In the genomic region with DNA sequence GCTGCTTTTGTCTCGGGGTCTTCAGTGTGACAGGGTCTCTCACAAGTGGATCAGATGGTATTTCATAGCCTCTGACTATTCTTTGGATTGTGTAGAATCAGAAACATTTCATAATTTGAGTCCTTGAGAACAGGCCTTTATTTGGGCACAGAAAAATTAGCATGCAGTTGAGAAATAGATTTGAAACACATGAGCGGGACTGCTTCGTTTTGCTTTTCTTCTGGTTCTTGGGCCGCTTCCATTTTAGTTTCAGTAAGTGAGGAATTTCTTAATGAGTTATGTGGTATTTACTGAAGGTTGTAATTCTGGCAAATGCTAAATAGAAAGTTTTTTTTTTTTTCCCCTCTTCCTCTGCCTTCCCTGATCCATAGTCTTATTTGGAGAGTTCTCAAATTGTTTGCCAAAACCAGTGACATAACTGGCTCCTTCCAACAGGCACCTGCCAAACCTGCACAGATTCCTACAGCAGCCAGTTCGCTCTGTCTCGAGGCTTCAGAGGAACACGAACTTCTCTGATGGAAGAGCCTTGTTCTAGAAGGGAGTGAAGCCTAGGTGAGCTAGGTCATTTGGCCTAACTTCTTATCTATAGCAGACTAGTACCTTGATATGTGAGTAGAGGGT, we compare ENCODE assay signal across 17 cellular contexts.
"Had no signal": no experiment of that assay in that cellular context is flagged by ENCODE, and none has a peak within 500 bp of the region (broad histone marks: within the 10 kb centered on the region; RNA-seq: fewer than 3 reads in every experiment).

No MANE protein-coding gene starts in this region.

- H3K27ac ChIP-seq: right atrium auricular region, stomach, thoracic aorta, uterus had no signal

- H3K27me3 ChIP-seq: right atrium auricular region, stomach, uterus had no signal

- H3K4me1 ChIP-seq: right atrium auricular region, stomach, uterus had no signal

- H3K9me3 Mint-ChIP-seq: activated B cell treated with CpG ODN at 0.5 μM for 24 hours; activated CD4-positive, alpha-beta T cell treated with anti-CD3 and anti-CD28 coated beads, Interleukin-2, amount 10 ng/mL, durations not matched to agents 24 days and 14 days; activated naive CD8-positive, alpha-beta T cell treated with anti-CD3 and anti-CD28 coated beads for 36 hours; T-helper 2 cell treated with Interferon-gamma antibody and Interleukin-4, amounts not matched to agents 5 μg/mL and 100 μg/mL, for 36 hours had no signal

- DNase-seq: activated B cell treated with CpG ODN at 0.5 μM for 24 hours; activated CD4-positive, alpha-beta T cell treated with anti-CD3 and anti-CD28 coated beads, Interleukin-2, amount 10 ng/mL, durations not matched to agents 24 days and 14 days; activated gamma-delta T cell treated with Interleukin-2 at 50 U/mL for 16 hours; activated naive CD8-positive, alpha-beta T cell treated with anti-CD3 and anti-CD28 coated beads for 36 hours; cortex of kidney; effector CD8-positive, alpha-beta T cell; foreskin melanocyte; head of caudate nucleus; left cardiac atrium; naive B cell; small intestine; stomach; SW 1271; uterus had no signal

- H3K9me3 ChIP-seq: right atrium auricular region, stomach, thoracic aorta, uterus had no signal

- H3K27ac Mint-ChIP-seq: activated B cell treated with CpG ODN at 0.5 μM for 24 hours; activated CD4-positive, alpha-beta T cell treated with anti-CD3 and anti-CD28 coated beads, Interleukin-2, amount 10 ng/mL, durations not matched to agents 24 days and 14 days; activated naive CD8-positive, alpha-beta T cell treated with anti-CD3 and anti-CD28 coated beads for 36 hours; naive B cell; T-helper 2 cell treated with Interferon-gamma antibody and Interleukin-4, amounts not matched to agents 5 μg/mL and 100 μg/mL, for 36 hours had no signal

- ATAC-seq: left cardiac atrium had no signal

- H3K36me3 Mint-ChIP-seq: activated naive CD8-positive, alpha-beta T cell treated with anti-CD3 and anti-CD28 coated beads for 36 hours; naive B cell had no signal

- H3K4me3 ChIP-seq: right atrium auricular region, stomach, thoracic aorta, uterus had no signal

- H3K36me3 ChIP-seq: right atrium auricular region, stomach, thoracic aorta, uterus had no signal
